Comparison of ENCODE assay signal across 8 cellular contexts in genomic region chr14:104926619-104927431, GRCh38. TPM values are rescaled to one million over a fixed set of nuclear protein-coding genes. Genes with fewer than 3 reads are reported as not detected.
DNase-seq lines count a peak whose midpoint lies in the region; ATAC-seq and TF ChIP-seq lines count a peak whose summit lies in the region.

No MANE protein-coding gene starts in this region.

- TF ChIP-seq CTCF in cardiac muscle cell (IDR thresholded peaks at IDR 0.05; ENCODE audit: low read depth, low read length) = no peak
- TF ChIP-seq CTCF in vagina (IDR thresholded peaks at IDR 0.05) = no peak
- TF ChIP-seq CTCF in endothelial cell (IDR thresholded peaks at IDR 0.05; ENCODE audit: unreplicated experiment) = no peak
- TF ChIP-seq CTCF in hepatocyte (IDR thresholded peaks at IDR 0.05; ENCODE audit: poor library complexity) = no peak

- peak overlapping the region; percentile 56 for H3K27ac ChIP-seq in cardiac muscle cell
- no peak overlapping the region for H3K27ac ChIP-seq in right cardiac atrium (ENCODE audit: low read length)
- no peak overlapping the region for H3K27ac ChIP-seq in vagina
- H3K27ac ChIP-seq in hepatocyte = no peak overlapping the region

- no peak for TF ChIP-seq POLR2A in vagina (IDR thresholded peaks at IDR 0.05)

- H3K4me1 ChIP-seq in cardiac muscle cell (ENCODE audit: low read depth) (peaks cover 32% of the 10 kb centered on the region), right cardiac atrium (ENCODE audit: control insufficient read depth, insufficient read depth, low read length) (no peaks in the 10 kb centered on the region), vagina (peaks cover 3% of the 10 kb centered on the region), hepatocyte (ENCODE audit: insufficient read depth) (no peaks in the 10 kb centered on the region)

- H3K4me3 ChIP-seq in cardiac muscle cell = no peak overlapping the region
- H3K4me3 ChIP-seq in right cardiac atrium (ENCODE audit: low read length) = no peak overlapping the region
- no peak overlapping the region for H3K4me3 ChIP-seq in vagina
- H3K4me3 ChIP-seq in hepatocyte = no peak overlapping the region

- peaks cover 13% of the 10 kb centered on the region for H3K27me3 Mint-ChIP-seq in T-helper 17 cell
- peaks cover 7% of the 10 kb centered on the region for H3K27me3 Mint-ChIP-seq in endothelial cell (ENCODE audit: unreplicated experiment)

- H3K4me2 ChIP-seq in hepatocyte = no peak overlapping the region

- H3K79me2 ChIP-seq in hepatocyte = no peaks in the 10 kb centered on the region

- no peaks in the 10 kb centered on the region for H3K4me1 Mint-ChIP-seq in T-helper 17 cell
- no peaks in the 10 kb centered on the region for H3K4me1 Mint-ChIP-seq in endothelial cell (ENCODE audit: unreplicated experiment)

- H3K9me3 Mint-ChIP-seq in endothelial cell (ENCODE audit: unreplicated experiment) = no peaks in the 10 kb centered on the region

- peak in 1 of 2 donors; percentile 32 for DNase-seq in cardiac muscle cell (ENCODE audit: low read depth in 1 of 2, low spot score in 1 of 2)
- no peak for DNase-seq in right cardiac atrium
- no peak for DNase-seq in T-helper 17 cell
- peak; percentile 49 to 58 for DNase-seq in vagina (ENCODE audit: extremely low spot score in 2 of 2)
- DNase-seq in endothelial cell (ENCODE audit: low spot score) = no peak
- DNase-seq in hepatocyte (ENCODE audit: low spot score) = no peak
- DNase-seq in NCI-H146 treated with DMSO at 0.1 percent for 48 hours (lab: John Stamatoyannopoulos, UW; ENCODE audit: unreplicated experiment) = no peak

- ATAC-seq in right cardiac atrium (no peak), HG03060 (IDR thresholded peaks at IDR 0.05; ENCODE audit: low read depth, unreplicated experiment) (peak; percentile 66), T-helper 17 cell (peak; percentile 38)

- H3K4me3 Mint-ChIP-seq in T-helper 17 cell = no peak overlapping the region
- no peak overlapping the region for H3K4me3 Mint-ChIP-seq in endothelial cell (ENCODE audit: unreplicated experiment)

- no peaks in the 10 kb centered on the region for H4K20me1 ChIP-seq in hepatocyte (ENCODE audit: insufficient read depth, poor library complexity, severe bottlenecking)

- peaks cover 17% of the 10 kb centered on the region for H3K27me3 ChIP-seq in cardiac muscle cell
- no peaks in the 10 kb centered on the region for H3K27me3 ChIP-seq in right cardiac atrium (ENCODE audit: control insufficient read depth, insufficient read depth)
- H3K27me3 ChIP-seq in vagina = no peaks in the 10 kb centered on the region
- peaks cover 12% of the 10 kb centered on the region for H3K27me3 ChIP-seq in hepatocyte

- H3K36me3 ChIP-seq in cardiac muscle cell (no peaks in the 10 kb centered on the region), vagina (no peaks in the 10 kb centered on the region), hepatocyte (replicated peaks; ENCODE audit: insufficient read depth, low read depth) (no peaks in the 10 kb centered on the region)

- H2AFZ ChIP-seq in hepatocyte = no peak overlapping the region

- H3K9me3 ChIP-seq in cardiac muscle cell (ENCODE audit: low read depth) = no peaks in the 10 kb centered on the region
- H3K9me3 ChIP-seq in right cardiac atrium (ENCODE audit: control insufficient read depth, low read length) = no peaks in the 10 kb centered on the region
- H3K9me3 ChIP-seq in T-helper 17 cell (ENCODE audit: control insufficient read depth, low read length, poor library complexity, severe bottlenecking) = no peaks in the 10 kb centered on the region
- no peaks in the 10 kb centered on the region for H3K9me3 ChIP-seq in vagina
- no peaks in the 10 kb centered on the region for H3K9me3 ChIP-seq in hepatocyte (ENCODE audit: low read depth)

- no peak overlapping the region for H3K27ac Mint-ChIP-seq in T-helper 17 cell
- no peak overlapping the region for H3K27ac Mint-ChIP-seq in endothelial cell (ENCODE audit: unreplicated experiment)

- intact Hi-C loops in right cardiac atrium (cut with DNase I) (no loop called here), vagina (cut with DNase I) (no loop called here)

- no peaks in the 10 kb centered on the region for H3K36me3 Mint-ChIP-seq in T-helper 17 cell (ENCODE audit: low read depth)
- H3K36me3 Mint-ChIP-seq in endothelial cell (ENCODE audit: low read depth, unreplicated experiment) = no peaks in the 10 kb centered on the region

- no peaks in the 10 kb centered on the region for H3K9me2 ChIP-seq in hepatocyte (replicated peaks; ENCODE audit: insufficient read depth)

- 63% methylated on average over 21 of the region's 21 CpGs for WGBS in right cardiac atrium
- 89% methylated on average over 19 of the region's 21 CpGs for WGBS in hepatocyte (ENCODE audit: low lambda C conversion rate, missing lambda C conversion rate)

RNA-seq across cellular contexts. Expression of gene PLD4, which starts 2.1 kb away (rescaled TPM):
- total RNA-seq in cardiac muscle cell (0.11 and 0.54 TPM in 2 replicates), right cardiac atrium (under 1 TPM; 0.06 to 0.88 (median 0.20) TPM), T-helper 17 cell (1 to 10 TPM; 1.1 to 4.0 TPM), vagina (not detected), endothelial cell (ENCODE audit: unreplicated experiment) (1.3 TPM), hepatocyte (not detected in 2 replicates)
- polyA plus RNA-seq in cardiac muscle cell (0.07 and 1.7 TPM in 2 replicates), right cardiac atrium (0.05 TPM), hepatocyte (0.77 and 1.1 TPM in 2 replicates)

RNA-seq across cellular contexts. Expression of gene AHNAK2, which starts 51.3 kb away (rescaled TPM):
- 59.3 and 78.0 TPM in 2 replicates for total RNA-seq in cardiac muscle cell
- polyA plus RNA-seq in cardiac muscle cell = 17.8 and 18.8 TPM in 2 replicates
- total RNA-seq in right cardiac atrium = 1 to 10 TPM; 2.5 to 5.7 (median 3.3) TPM
- 2.0 TPM for polyA plus RNA-seq in right cardiac atrium
- total RNA-seq in T-helper 17 cell = not detected
- 180 TPM for total RNA-seq in vagina
- total RNA-seq in endothelial cell (ENCODE audit: unreplicated experiment) = 26.9 TPM
- 4.6 and 5.9 TPM in 2 replicates for total RNA-seq in hepatocyte
- 1.8 and 2.4 TPM in 2 replicates for polyA plus RNA-seq in hepatocyte

RNA-seq across cellular contexts. Expression of gene CLBA1, which starts 58.8 kb away (rescaled TPM):
- total RNA-seq in cardiac muscle cell (15.5 and 20.9 TPM in 2 replicates), right cardiac atrium (1 to 10 TPM; 1.8 to 4.2 (median 3.1) TPM), T-helper 17 cell (1 to 10 TPM; 1.6 to 4.4 TPM), vagina (4.7 TPM), endothelial cell (ENCODE audit: unreplicated experiment) (13.5 TPM), hepatocyte (4.5 and 6.4 TPM in 2 replicates)
- polyA plus RNA-seq in cardiac muscle cell (13.4 and 20.4 TPM in 2 replicates), right cardiac atrium (2.4 TPM), hepatocyte (5.1 and 9.3 TPM in 2 replicates)

Comparison
In these comparisons a context has a peak if more than half of its experiments do, and no peak if none do; other contexts are left out.
1. DNase-seq: peak in vagina (2 of 2); none in right cardiac atrium (0 of 3), T-helper 17 cell (0 of 3), endothelial cell (single experiment), hepatocyte (single experiment) and NCI-H146 treated with DMSO at 0.1 percent for 48 hours (single experiment).
2. ATAC-seq: peak in HG03060 (single experiment) and T-helper 17 cell (single experiment); none in right cardiac atrium (0 of 2).